29 cellular contexts compared by ENCODE assay signal in the genomic region with DNA sequence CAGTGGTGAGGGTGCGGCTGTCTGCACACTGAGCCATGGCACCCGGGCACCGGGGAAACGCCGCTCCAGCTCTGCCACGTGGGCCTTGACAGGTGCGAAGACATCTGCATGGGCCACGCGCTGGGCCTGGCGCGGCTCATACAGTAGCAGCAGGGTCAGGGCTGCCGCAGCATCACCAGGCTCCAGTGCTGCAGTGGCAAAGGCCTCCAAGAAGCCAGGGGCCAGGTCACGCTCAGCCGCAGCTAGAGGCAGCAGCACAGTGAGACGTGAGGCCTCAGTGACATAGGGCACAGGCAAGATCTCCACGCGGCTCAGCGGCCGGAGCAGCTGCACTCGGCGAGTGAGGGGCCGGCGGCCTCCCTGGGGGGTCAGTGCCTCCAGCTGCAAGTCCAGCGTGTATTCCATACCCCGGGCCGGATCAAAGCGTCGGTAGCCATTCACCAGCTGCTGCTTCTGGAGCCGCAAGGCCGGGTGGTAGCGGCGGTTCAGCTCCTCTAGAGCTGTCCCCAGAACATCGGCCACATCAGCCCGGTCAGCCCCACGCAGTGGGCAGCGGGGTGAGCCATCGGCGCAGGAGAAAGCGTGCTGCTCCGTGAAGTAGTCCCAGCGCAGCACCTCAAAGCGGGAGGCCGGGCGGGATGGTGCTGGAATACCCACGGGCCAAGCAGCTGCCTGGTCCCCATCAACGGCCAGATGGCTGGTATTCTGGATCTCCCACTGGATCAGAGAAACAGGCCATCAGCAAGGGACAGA. TPM values are rescaled to one million over a fixed set of nuclear protein-coding genes. Genes with fewer than 3 reads are reported as not detected.
"Had no signal": no experiment of that assay in that cellular context is flagged by ENCODE, and none has a peak within 500 bp of the region (broad histone marks: within the 10 kb centered on the region; RNA-seq: fewer than 3 reads in every experiment).

No MANE protein-coding gene starts in this region.

- H3K4me3 Mint-ChIP-seq: activated B cell treated with CpG ODN at 0.5 μM for 24 hours; activated CD8-positive, alpha-beta memory T cell treated with anti-CD3 and anti-CD28 coated beads, Interleukin-2, amount 10 ng/mL, durations not matched to agents 7 days and 5 days; activated CD8-positive, alpha-beta T cell treated with anti-CD3 and anti-CD28 coated beads, Interleukin-2, amount 10 ng/mL, durations not matched to agents 7 days and 5 days; activated naive CD4-positive, alpha-beta T cell treated with anti-CD3 and anti-CD28 coated beads, Interleukin-2, amount 50 U/mL, for 24 hours; activated naive CD8-positive, alpha-beta T cell treated with anti-CD3 and anti-CD28 coated beads, Interleukin-2, amount 50 U/mL, for 24 hours; mesothelial cell of epicardium; stimulated activated effector memory CD8-positive, alpha-beta T cell treated with anti-CD3 and anti-CD28 coated beads, Interleukin-12 subunit alpha, Interleukin-12 subunit beta, amount 100 ng/mL, for 72 hours; stimulated activated naive CD8-positive, alpha-beta T cell treated with anti-CD3 and anti-CD28 coated beads, Interleukin-15, amount 100 ng/mL, for 72 hours had no signal

- ATAC-seq: activated CD8-positive, alpha-beta memory T cell treated with anti-CD3 and anti-CD28 coated beads, Interleukin-2, amount 10 ng/mL, durations not matched to agents 7 days and 5 days; activated CD8-positive, alpha-beta T cell treated with anti-CD3 and anti-CD28 coated beads, Interleukin-2, amount 10 ng/mL, durations not matched to agents 7 days and 5 days; activated naive CD8-positive, alpha-beta T cell treated with anti-CD3 and anti-CD28 coated beads, Interleukin-2, amount 50 U/mL, for 24 hours; gastroesophageal sphincter; left cardiac atrium; left ventricle myocardium superior; naive thymus-derived CD4-positive, alpha-beta T cell; sciatic nerve; stimulated activated effector memory CD8-positive, alpha-beta T cell treated with anti-CD3 and anti-CD28 coated beads, Interleukin-12 subunit alpha, Interleukin-12 subunit beta, amount 100 ng/mL, for 72 hours; stimulated activated naive CD8-positive, alpha-beta T cell treated with anti-CD3 and anti-CD28 coated beads, Interleukin-15, amount 100 ng/mL, for 72 hours had no signal

- H3K27me3 ChIP-seq: gastroesophageal sphincter, hepatocyte, upper lobe of left lung, vagina had no signal

- H3K27ac Mint-ChIP-seq: activated B cell treated with CpG ODN at 0.5 μM for 24 hours; activated CD8-positive, alpha-beta memory T cell treated with anti-CD3 and anti-CD28 coated beads, Interleukin-2, amount 10 ng/mL, durations not matched to agents 7 days and 5 days; activated CD8-positive, alpha-beta T cell treated with anti-CD3 and anti-CD28 coated beads, Interleukin-2, amount 10 ng/mL, durations not matched to agents 7 days and 5 days; activated naive CD4-positive, alpha-beta T cell treated with anti-CD3 and anti-CD28 coated beads, Interleukin-2, amount 50 U/mL, for 24 hours; activated naive CD8-positive, alpha-beta T cell treated with anti-CD3 and anti-CD28 coated beads, Interleukin-2, amount 50 U/mL, for 24 hours; activated T-helper 2 cell treated with anti-CD3 and anti-CD28 coated beads, Interferon-gamma antibody, Interleukin-2, Interleukin-4, amounts not matched to agents 10 μg/mL and 5 μg/mL and 100 μg/mL, durations not matched to agents 14 hours and 24 hours and 36 hours; mesothelial cell of epicardium; stimulated activated effector memory CD8-positive, alpha-beta T cell treated with anti-CD3 and anti-CD28 coated beads, Interleukin-12 subunit alpha, Interleukin-12 subunit beta, amount 100 ng/mL, for 72 hours; stimulated activated naive CD8-positive, alpha-beta T cell treated with anti-CD3 and anti-CD28 coated beads, Interleukin-15, amount 100 ng/mL, for 72 hours; T-helper 2 cell treated with Interferon-gamma antibody and Interleukin-4, amounts not matched to agents 5 μg/mL and 100 μg/mL, for 36 hours had no signal

- H3K4me2 ChIP-seq: hepatocyte had no signal

- H3K9me3 Mint-ChIP-seq: activated B cell treated with CpG ODN at 0.5 μM for 24 hours; activated naive CD4-positive, alpha-beta T cell treated with anti-CD3 and anti-CD28 coated beads, Interleukin-2, amount 50 U/mL, for 24 hours; activated naive CD8-positive, alpha-beta T cell treated with anti-CD3 and anti-CD28 coated beads, Interleukin-2, amount 50 U/mL, for 24 hours; activated T-helper 2 cell treated with anti-CD3 and anti-CD28 coated beads, Interferon-gamma antibody, Interleukin-2, Interleukin-4, amounts not matched to agents 10 μg/mL and 5 μg/mL and 100 μg/mL, durations not matched to agents 14 hours and 24 hours and 36 hours; mesothelial cell of epicardium; stimulated activated effector memory CD8-positive, alpha-beta T cell treated with anti-CD3 and anti-CD28 coated beads, Interleukin-12 subunit alpha, Interleukin-12 subunit beta, amount 100 ng/mL, for 72 hours; stimulated activated naive CD8-positive, alpha-beta T cell treated with anti-CD3 and anti-CD28 coated beads, Interleukin-15, amount 100 ng/mL, for 72 hours; T-helper 2 cell treated with Interferon-gamma antibody and Interleukin-4, amounts not matched to agents 5 μg/mL and 100 μg/mL, for 36 hours had no signal

- H3K4me3 ChIP-seq: gastroesophageal sphincter, hepatocyte, skin epidermis, upper lobe of left lung, vagina had no signal

- H2AFZ ChIP-seq: hepatocyte had no signal

- H3K27ac ChIP-seq: gastroesophageal sphincter, hepatocyte, upper lobe of left lung, vagina had no signal

- H3K27me3 Mint-ChIP-seq: activated naive CD4-positive, alpha-beta T cell treated with anti-CD3 and anti-CD28 coated beads, Interleukin-2, amount 50 U/mL, for 24 hours had no signal

- DNase-seq: activated B cell treated with CpG ODN at 0.5 μM for 24 hours; activated CD8-positive, alpha-beta memory T cell treated with anti-CD3 and anti-CD28 coated beads, Interleukin-2, amount 10 ng/mL, durations not matched to agents 7 days and 5 days; activated CD8-positive, alpha-beta T cell treated with anti-CD3 and anti-CD28 coated beads, Interleukin-2, amount 10 ng/mL, durations not matched to agents 7 days and 5 days; activated naive CD8-positive, alpha-beta T cell treated with anti-CD3 and anti-CD28 coated beads, Interleukin-2, amount 50 U/mL, for 24 hours; activated T-cell treated with anti-CD3 and anti-CD28 coated beads, Interleukin-2, amount 50 U/mL, for 48 hours; amygdala; central memory CD4-positive, alpha-beta T cell; islet precursor cell; left cardiac atrium; left ventricle myocardium superior; mammary epithelial cell; naive thymus-derived CD4-positive, alpha-beta T cell; stimulated activated CD4-positive, alpha-beta T cell treated with anti-CD3 and anti-CD28 coated beads, Interleukin-12 subunit alpha, Interleukin-12 subunit beta, amount 100 ng/mL, for 4 hours; stimulated activated CD4-positive, alpha-beta T cell treated with anti-CD3 and anti-CD28 coated beads, Interleukin-4, amount 100 ng/mL, for 24 hours; stimulated activated naive CD8-positive, alpha-beta T cell treated with anti-CD3 and anti-CD28 coated beads, Interleukin-15, amount 100 ng/mL, for 72 hours had no signal

- H3K9me3 ChIP-seq: gastroesophageal sphincter, upper lobe of left lung, vagina had no signal

RNA-seq across cellular contexts. Expression of a gene that starts 3.7 kb away (rescaled TPM):
- total RNA-seq: endothelial cell of umbilical vein had no signal
- polyA plus RNA-seq: endothelial cell of umbilical vein; naive thymus-derived CD4-positive, alpha-beta T cell had no signal

RNA-seq across cellular contexts. Expression of a gene that starts 25.8 kb away (rescaled TPM):
- total RNA-seq: activated B cell treated with CpG ODN at 0.5 μM for 24 hours; activated CD8-positive, alpha-beta T cell treated with anti-CD3 and anti-CD28 coated beads, Interleukin-2, amount 10 ng/mL, durations not matched to agents 7 days and 5 days; activated T-helper 2 cell treated with anti-CD3 and anti-CD28 coated beads, Interferon-gamma antibody, Interleukin-2, Interleukin-4, amounts not matched to agents 10 μg/mL and 5 μg/mL and 100 μg/mL, durations not matched to agents 14 hours and 24 hours and 36 hours; endothelial cell of umbilical vein; fibroblast of villous mesenchyme; hepatocyte; left ventricle myocardium superior; vagina had no signal
- polyA plus RNA-seq: endothelial cell of umbilical vein; fibroblast of lung; hepatocyte; naive thymus-derived CD4-positive, alpha-beta T cell had no signal

RNA-seq across cellular contexts. Expression of a gene that starts 31.2 kb away (rescaled TPM):
- total RNA-seq: activated B cell treated with CpG ODN at 0.5 μM for 24 hours had no signal
- polyA plus RNA-seq: naive thymus-derived CD4-positive, alpha-beta T cell had no signal

RNA-seq across cellular contexts. Expression of a gene that starts 32.0 kb away (rescaled TPM):
- total RNA-seq: activated B cell treated with CpG ODN at 0.5 μM for 24 hours; activated CD8-positive, alpha-beta memory T cell treated with anti-CD3 and anti-CD28 coated beads, Interleukin-2, amount 10 ng/mL, durations not matched to agents 7 days and 5 days; activated CD8-positive, alpha-beta T cell treated with anti-CD3 and anti-CD28 coated beads, Interleukin-2, amount 10 ng/mL, durations not matched to agents 7 days and 5 days; activated T-helper 2 cell treated with anti-CD3 and anti-CD28 coated beads, Interferon-gamma antibody, Interleukin-2, Interleukin-4, amounts not matched to agents 10 μg/mL and 5 μg/mL and 100 μg/mL, durations not matched to agents 14 hours and 24 hours and 36 hours; endothelial cell of umbilical vein had no signal
- polyA plus RNA-seq: naive thymus-derived CD4-positive, alpha-beta T cell had no signal
